ENCODE assay signal across 1 cellular context in the genomic region with DNA sequence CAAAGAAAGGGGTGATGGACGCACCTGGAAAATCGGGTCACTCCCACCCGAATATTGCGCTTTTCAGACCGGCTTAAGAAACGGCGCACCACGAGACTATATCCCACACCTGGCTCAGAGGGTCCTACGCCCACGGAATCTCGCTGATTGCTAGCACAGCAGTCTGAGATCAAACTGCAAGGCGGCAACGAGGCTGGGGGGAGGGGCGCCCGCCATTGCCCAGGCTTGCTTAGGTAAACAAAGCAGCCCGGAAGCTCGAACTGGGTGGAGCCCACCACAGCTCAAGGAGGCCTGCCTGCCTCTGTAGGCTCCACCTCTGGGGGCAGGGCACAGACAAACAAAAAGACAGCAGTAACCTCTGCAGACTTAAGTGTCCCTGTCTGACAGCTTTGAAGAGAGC. TPM values are rescaled to one million over a fixed set of nuclear protein-coding genes. Genes with fewer than 3 reads are reported as not detected.
"Had no signal": no experiment of that assay in that cellular context is flagged by ENCODE, and none has a peak within 500 bp of the region (broad histone marks: within the 10 kb centered on the region; RNA-seq: fewer than 3 reads in every experiment).

No MANE protein-coding gene starts in this region.

RNA-seq across cellular contexts. Expression of a gene that starts 59.1 kb away (rescaled TPM):
- total RNA-seq: OCI-LY7 had no signal
